8 cellular contexts compared by ENCODE assay signal in genomic region chr19:45451181-45451849, GRCh38. TPM values are rescaled to one million over a fixed set of nuclear protein-coding genes. Genes with fewer than 3 reads are reported as not detected.
A peak's percentile ranks its signal among the peaks of the same experiment; 100 is the strongest.
DNase-seq lines count a peak whose midpoint lies in the region; ATAC-seq and TF ChIP-seq lines count a peak whose summit lies in the region.

No MANE protein-coding gene starts in this region.

- peak; percentile 72 to 86 (median 79) for DNase-seq in CD4-positive, alpha-beta memory T cell
- DNase-seq in HCT116 (ENCODE audit: low read depth, low spot score): no peak
- DNase-seq in T-helper 22 cell (ENCODE audit: low read depth): peak; percentile 57
- DNase-seq in effector CD4-positive, alpha-beta T cell: peak; percentile 60
- DNase-seq in mesothelial cell of epicardium (ENCODE audit: low spot score in 2 of 2, unreplicated experiment in 2 of 2): no peak
- DNase-seq in transverse colon: peak; percentile 54
- DNase-seq in NCI-H2081 (lab: John Stamatoyannopoulos, UW): no peak
- DNase-seq in NCI-H187 treated with DMSO at 0.1 percent for 48 hours (lab: John Stamatoyannopoulos, UW): no peak

- POLR2A ChIA-PET in CD4-positive, alpha-beta memory T cell (lab: Charles Lee; ENCODE audit: partially characterized antibody): interaction anchor here (1.0 to 15.5 kb wide), 4 partner anchors 10 to 27 kb away, joined by 3 to 240 read pairs (median 6); partner anchors contain the start of gene FOSB
- POLR2A ChIA-PET in HCT116 (lab: Charles Lee): no interaction called here

- peaks cover 0 to 2% (median 0%) of the 10 kb centered on the region in 8 donors for H3K9me3 Mint-ChIP-seq in CD4-positive, alpha-beta memory T cell
- no peaks in the 10 kb centered on the region for H3K9me3 Mint-ChIP-seq in mesothelial cell of epicardium

- ATAC-seq in HCT116: no peak

- peak overlapping the region; percentile 87 to 94 (median 92) for H3K4me3 Mint-ChIP-seq in CD4-positive, alpha-beta memory T cell
- H3K4me3 Mint-ChIP-seq in mesothelial cell of epicardium: peak overlapping the region; percentile 85

- H3K36me3 Mint-ChIP-seq in CD4-positive, alpha-beta memory T cell: peaks cover 0 to 24% of the 10 kb centered on the region in 2 donors
- H3K36me3 Mint-ChIP-seq in mesothelial cell of epicardium: no peaks in the 10 kb centered on the region

- no peaks in the 10 kb centered on the region for H3K9me2 ChIP-seq in HCT116 (ENCODE audit: insufficient read depth)

- TF ChIP-seq EP300 in transverse colon (IDR thresholded peaks at IDR 0.05; ENCODE audit: low read depth): no peak

- RAD21 ChIA-PET in HCT116 (lab: Charles Lee; ENCODE audit: low non-redundant PET in 1 of 2, low total read pairs in 2 of 2, uncharacterized antibody in 2 of 2, unreplicated experiment in 2 of 2): no interaction called here

- H3K9ac ChIP-seq in HCT116 (ENCODE audit: low read length): peak overlapping the region; percentile 42

- no peak for TF ChIP-seq RAD21 in HCT116 (IDR thresholded peaks at IDR 0.05; ENCODE audit: low read depth)

- no peaks in the 10 kb centered on the region for H3K27me3 ChIP-seq in CD4-positive, alpha-beta memory T cell (ENCODE audit: insufficient read depth, low read length)
- H3K27me3 ChIP-seq in HCT116 (ENCODE audit: insufficient read depth, low read length): no peaks in the 10 kb centered on the region
- no peaks in the 10 kb centered on the region for H3K27me3 ChIP-seq in transverse colon

- peak overlapping the region; percentile 67 for H3K4me2 ChIP-seq in HCT116 (ENCODE audit: low read length)

- no peaks in the 10 kb centered on the region for H4K20me1 ChIP-seq in HCT116 (ENCODE audit: insufficient read depth)

- no peak overlapping the region for H2AFZ ChIP-seq in HCT116 (ENCODE audit: low read depth, low read length, poor library complexity, severe bottlenecking)

- H3K4me1 ChIP-seq in CD4-positive, alpha-beta memory T cell (ENCODE audit: insufficient read depth, low read length): peaks cover 50% of the 10 kb centered on the region
- H3K4me1 ChIP-seq in HCT116 (ENCODE audit: control insufficient read depth in 1 of 2, insufficient read depth in 2 of 2, low read length in 2 of 2) (peaks cover 42 to 73% of the 10 kb centered on the region in 2 experiments), transverse colon (peaks cover 28 to 63% (median 45%) of the 10 kb centered on the region in 4 donors)

- peak overlapping the region; percentile 40 to 68 for H3K4me3 ChIP-seq in CD4-positive, alpha-beta memory T cell (ENCODE audit: low read length in 2 of 2)
- H3K4me3 ChIP-seq in HCT116 (replicated peaks in 1 of 2; ENCODE audit: low read depth in 1 of 2, low read length in 2 of 2) (peak overlapping the region in 1 of 2 experiments; percentile 26; a peak in 2 of 4 replicates), transverse colon (peak overlapping the region; percentile 44 to 66 (median 57))

- peaks cover 0 to 4% of the 10 kb centered on the region in 2 donors for H3K27me3 Mint-ChIP-seq in CD4-positive, alpha-beta memory T cell
- no peaks in the 10 kb centered on the region for H3K27me3 Mint-ChIP-seq in mesothelial cell of epicardium (ENCODE audit: low read depth)

- no peaks in the 10 kb centered on the region for H3K36me3 ChIP-seq in CD4-positive, alpha-beta memory T cell (ENCODE audit: insufficient read depth, low read length)
- H3K36me3 ChIP-seq in HCT116 (ENCODE audit: control insufficient read depth in 1 of 2, insufficient read depth in 2 of 2, low read length in 2 of 2): no peaks in the 10 kb centered on the region
- no peaks in the 10 kb centered on the region for H3K36me3 ChIP-seq in transverse colon

- 3% methylated on average over 21 of the region's 21 CpGs; no CpG with 5 or more reads in 1 of the 2 donors for WGBS in transverse colon (ENCODE audit: low coverage in 1 of 2), 2 donors

- no peaks in the 10 kb centered on the region for H3K79me2 ChIP-seq in HCT116 (ENCODE audit: insufficient read depth, low read length)

- no peaks in the 10 kb centered on the region for H3K9me3 ChIP-seq in CD4-positive, alpha-beta memory T cell (ENCODE audit: control insufficient read depth in 1 of 2, low read length in 2 of 2)
- H3K9me3 ChIP-seq in HCT116 (ENCODE audit: control insufficient read depth in 1 of 2, insufficient read depth in 1 of 2, low read depth in 1 of 2, low read length in 2 of 2): peaks cover 0 to 4% of the 10 kb centered on the region in 2 experiments; a peak in 1 of 4 replicates
- H3K9me3 ChIP-seq in transverse colon: no peaks in the 10 kb centered on the region

- intact Hi-C loops in CD4-positive, alpha-beta memory T cell (cut with micrococcal nuclease): loop anchor here (1.0 kb wide), 1 partner anchor 16 kb away; the partner anchor contains the start of gene FOSB
- intact Hi-C loops in HCT116 (cut with micrococcal nuclease) (no loop called here), transverse colon (cut with DNase I; ENCODE audit: low total_unique reads) (no loop called here)

- TF ChIP-seq CTCF in HCT116 (IDR thresholded peaks at IDR 0.05 in 2 of 3, conservative IDR thresholded peaks at IDR 0.05 in 1 of 3; ENCODE audit: borderline replicate concordance in 1 of 3, insufficient read depth in 1 of 3, low read depth in 2 of 3, low read length in 2 of 3) (no peak), mesothelial cell of epicardium (IDR thresholded peaks at IDR 0.05; ENCODE audit: unreplicated experiment) (no peak), transverse colon (IDR thresholded peaks at IDR 0.05) (no peak)

- in situ Hi-C loops in transverse colon (cut with MboI; ENCODE audit: low pct_ligation_motif_present in 1 of 4, low pct_unique_long_range_greater_than_20kb in 1 of 4, low sequenced_read_pairs in 3 of 4): no loop called here

- TF ChIP-seq POLR2A in HCT116 (IDR thresholded peaks at IDR 0.05; ENCODE audit: borderline replicate concordance, extremely low read depth, insufficient read depth, insufficient read length) (no peak), transverse colon (IDR thresholded peaks at IDR 0.05) (peak; percentile 50)

- peaks cover 37 to 75% (median 49%) of the 10 kb centered on the region in 4 donors for H3K4me1 Mint-ChIP-seq in CD4-positive, alpha-beta memory T cell
- peaks cover 49% of the 10 kb centered on the region for H3K4me1 Mint-ChIP-seq in mesothelial cell of epicardium

- CTCF ChIA-PET in CD4-positive, alpha-beta memory T cell (lab: Charles Lee; ENCODE audit: partially characterized antibody): interaction anchor here (0.9 to 1.2 kb wide), 2 partner anchors 12 to 28 kb away, joined by 3 to 5 read pairs; no protein-coding TSS in a partner anchor
- CTCF ChIA-PET in HCT116 (lab: Charles Lee): no interaction called here

- H3K27ac Mint-ChIP-seq in CD4-positive, alpha-beta memory T cell: peak overlapping the region; percentile 99 to 100 (median 100)
- peak overlapping the region; percentile 99 for H3K27ac Mint-ChIP-seq in mesothelial cell of epicardium

- BruUV-seq in HCT116 (replicated peaks; lab: Mats Ljungman, UMichigan): no TSS peak

- peak overlapping the region; percentile 99 for H3K27ac ChIP-seq in CD4-positive, alpha-beta memory T cell (ENCODE audit: low read depth, low read length)
- no peak overlapping the region for H3K27ac ChIP-seq in HCT116 (ENCODE audit: low read depth, low read length)
- peak overlapping the region; percentile 80 to 91 (median 88) for H3K27ac ChIP-seq in transverse colon

RNA-seq across cellular contexts. Expression of gene FOSB, which starts 16.5 kb away (rescaled TPM):
- 1 to 10 TPM; 4.2 to 4.7 TPM for total RNA-seq in CD4-positive, alpha-beta memory T cell
- 10 to 100 TPM; 12.5 to 17.1 TPM for polyA plus RNA-seq in CD4-positive, alpha-beta memory T cell
- total RNA-seq in HCT116 (2021; ENCODE audit: unreplicated experiment) (12.6 TPM), mesothelial cell of epicardium (272 to 287 TPM (median 278 TPM) in 3 replicates), transverse colon (10 to 100 TPM; 14.5 to 64.7 (median 25.6) TPM)
- polyA plus RNA-seq in HCT116 (2012): 84.7 and 216 TPM in 2 replicates

RNA-seq across cellular contexts. Expression of gene ERCC1, which starts 27.6 kb away (rescaled TPM):
- total RNA-seq in CD4-positive, alpha-beta memory T cell: 10 to 100 TPM; 46.6 to 46.9 TPM
- 10 to 100 TPM; 36.2 to 38.3 TPM for polyA plus RNA-seq in CD4-positive, alpha-beta memory T cell
- 103 TPM for total RNA-seq in HCT116 (2021; ENCODE audit: unreplicated experiment)
- 96.9 and 130 TPM in 2 replicates for polyA plus RNA-seq in HCT116 (2012)
- total RNA-seq in mesothelial cell of epicardium: 92.8 to 100 TPM (median 96.4 TPM) in 3 replicates
- 10 to 100 TPM; 38.8 to 42.6 (median 40.0) TPM for total RNA-seq in transverse colon

RNA-seq across cellular contexts. Expression of gene POLR1G, which starts 44.9 kb away (rescaled TPM):
- 1 to 10 TPM; 2.0 to 2.9 TPM for total RNA-seq in CD4-positive, alpha-beta memory T cell
- polyA plus RNA-seq in CD4-positive, alpha-beta memory T cell: 1 to 10 TPM; 1.2 to 8.4 TPM
- total RNA-seq in HCT116 (2021; ENCODE audit: unreplicated experiment): 30.5 TPM
- polyA plus RNA-seq in HCT116 (2012): 9.4 and 11.6 TPM in 2 replicates
- total RNA-seq in mesothelial cell of epicardium: 6.7 to 7.5 TPM (median 6.7 TPM) in 3 replicates
- total RNA-seq in transverse colon: 1 to 10 TPM in 3 of 4 donors, under 1 TPM in 1; 1.00 to 3.5 (median 1.2) TPM

RNA-seq across cellular contexts. Expression of gene RTN2, which starts 45.5 kb away (rescaled TPM):
- 1 to 10 TPM in 1 of 2 experiments, under 1 TPM in 1; 0.14 to 1.1 TPM for total RNA-seq in CD4-positive, alpha-beta memory T cell
- under 1 TPM in 1 of 2 donors, not detected in 1; 0.48 TPM for polyA plus RNA-seq in CD4-positive, alpha-beta memory T cell
- total RNA-seq in HCT116 (2021; ENCODE audit: unreplicated experiment) (21.7 TPM), mesothelial cell of epicardium (15.2 to 18.1 TPM (median 16.7 TPM) in 3 replicates), transverse colon (10 to 100 TPM in 1 of 4 donors, 1 to 10 TPM in 1, not detected in 2; 5.7 to 13.5 TPM)
- 30.2 and 32.4 TPM in 2 replicates for polyA plus RNA-seq in HCT116 (2012)

RNA-seq across cellular contexts. Expression of gene PPP1R13L, which starts 46.4 kb away (rescaled TPM):
- total RNA-seq in CD4-positive, alpha-beta memory T cell: 10 to 100 TPM; 10.3 to 13.0 TPM
- polyA plus RNA-seq in CD4-positive, alpha-beta memory T cell: under 1 TPM; 0.66 to 0.76 TPM
- total RNA-seq in HCT116 (2021; ENCODE audit: unreplicated experiment) (89.1 TPM), mesothelial cell of epicardium (58.0 to 64.0 TPM (median 58.7 TPM) in 3 replicates), transverse colon (100 to 1,000 TPM in 1 of 4 donors, 10 to 100 TPM in 3; 28.5 to 298 (median 44.4) TPM)
- polyA plus RNA-seq in HCT116 (2012): 125 and 158 TPM in 2 replicates

Comparison
In these comparisons a context has a peak if more than half of its experiments do, and no peak if none do; other contexts are left out.
1. DNase-seq: peak in CD4-positive, alpha-beta memory T cell (5 of 5), T-helper 22 cell (single experiment), effector CD4-positive, alpha-beta T cell (single experiment) and transverse colon (single experiment); none in HCT116 (single experiment), mesothelial cell of epicardium (0 of 2), NCI-H2081 (0 of 2) and NCI-H187 treated with DMSO at 0.1 percent for 48 hours (single experiment).